Comparison of ENCODE assay signal across 9 cellular contexts in genomic region chr5:14399054-14399657, GRCh38.
A peak's percentile ranks its signal among the peaks of the same experiment; 100 is the strongest.
DNase-seq lines count a peak whose midpoint lies in the region; ATAC-seq and TF ChIP-seq lines count a peak whose summit lies in the region.
"Had no signal": no experiment of that assay in that cellular context is flagged by ENCODE, and none has a peak within 500 bp of the region (broad histone marks: within the 10 kb centered on the region; RNA-seq: fewer than 3 reads in every experiment).

No MANE protein-coding gene starts in this region.

- peak overlapping the region in 2 of 3 experiments; percentile 15 to 46 for H3K27ac Mint-ChIP-seq in nephron

- H3K27me3 ChIP-seq in RWPE2 (ENCODE audit: insufficient read depth, poor library complexity, severe bottlenecking) = no peaks in the 10 kb centered on the region
- H3K27me3 ChIP-seq: BLaER1 had no signal

- H3K4me3 Mint-ChIP-seq in nephron = no peak overlapping the region

- H3K27ac ChIP-seq in RWPE2 (ENCODE audit: poor library complexity, severe bottlenecking) = peak overlapping the region; percentile 73
- H3K27ac ChIP-seq: BLaER1 had no signal

- DNase-seq in DMS 273 (lab: John Stamatoyannopoulos, UW; ENCODE audit: unreplicated experiment) = peak; percentile 64
- no peak for DNase-seq in DMS 273 treated with DMSO at 0.1 percent for 48 hours (lab: John Stamatoyannopoulos, UW)
- peak; percentile 56 to 74 for DNase-seq in Kasumi-1 (lab: John Stamatoyannopoulos, UW)
- DNase-seq in RWPE2 (ENCODE audit: low spot score) = no peak
- DNase-seq in epithelial cell of esophagus (ENCODE audit: low read depth) = peak; percentile 58

- ATAC-seq in RWPE2 (ENCODE audit: low read depth) (peak; percentile 51), GM18867 (IDR thresholded peaks at IDR 0.05; ENCODE audit: unreplicated experiment) (no peak), GM18868 (IDR thresholded peaks at IDR 0.05; ENCODE audit: unreplicated experiment) (no peak)

- H3K4me3 ChIP-seq in RWPE2 (ENCODE audit: severe bottlenecking) (no peak overlapping the region), epithelial cell of esophagus (ENCODE audit: low read length) (no peak overlapping the region)
- H3K4me3 ChIP-seq: BLaER1 had no signal

- peaks cover 44% of the 10 kb centered on the region for H3K4me1 Mint-ChIP-seq in nephron

- no peaks in the 10 kb centered on the region for H3K27me3 Mint-ChIP-seq in nephron (ENCODE audit: low read depth)

- peaks cover 76% of the 10 kb centered on the region for H3K36me3 ChIP-seq in RWPE2 (ENCODE audit: low read depth)

- peaks cover 56% of the 10 kb centered on the region for H3K36me3 Mint-ChIP-seq in nephron (ENCODE audit: low read depth)

- H3K4me1 ChIP-seq in RWPE2 (ENCODE audit: insufficient read depth, poor library complexity, severe bottlenecking) = peaks cover 27% of the 10 kb centered on the region
- H3K4me1 ChIP-seq: BLaER1 had no signal

- peak; percentile 97 for TF ChIP-seq CTCF in RWPE2 (IDR thresholded peaks at IDR 0.05; ENCODE audit: poor library complexity, severe bottlenecking)
- TF ChIP-seq CTCF in epithelial cell of esophagus (IDR thresholded peaks at IDR 0.05; ENCODE audit: insufficient read depth, low read depth, low read length, missing control alignments) = peak; percentile 70
- peak; percentile 72 to 77 (median 74) for TF ChIP-seq CTCF in nephron (IDR thresholded peaks at IDR 0.05; ENCODE audit: unreplicated experiment in 3 of 3)

- no peaks in the 10 kb centered on the region for H3K9me3 Mint-ChIP-seq in nephron

- no peaks in the 10 kb centered on the region for H3K9me3 ChIP-seq in RWPE2 (ENCODE audit: severe bottlenecking)

Comparison
In these comparisons a context has a peak if more than half of its experiments do, and no peak if none do; other contexts are left out.
1. DNase-seq: peak in DMS 273 (single experiment), Kasumi-1 (2 of 2) and epithelial cell of esophagus (single experiment); none in DMS 273 treated with DMSO at 0.1 percent for 48 hours (single experiment) and RWPE2 (single experiment).
2. Peak in every context shown above with its lines, with median percentiles within 50 percentile points of each other: CTCF ChIP-seq.